19 cellular contexts compared by ENCODE assay signal in the genomic region with DNA sequence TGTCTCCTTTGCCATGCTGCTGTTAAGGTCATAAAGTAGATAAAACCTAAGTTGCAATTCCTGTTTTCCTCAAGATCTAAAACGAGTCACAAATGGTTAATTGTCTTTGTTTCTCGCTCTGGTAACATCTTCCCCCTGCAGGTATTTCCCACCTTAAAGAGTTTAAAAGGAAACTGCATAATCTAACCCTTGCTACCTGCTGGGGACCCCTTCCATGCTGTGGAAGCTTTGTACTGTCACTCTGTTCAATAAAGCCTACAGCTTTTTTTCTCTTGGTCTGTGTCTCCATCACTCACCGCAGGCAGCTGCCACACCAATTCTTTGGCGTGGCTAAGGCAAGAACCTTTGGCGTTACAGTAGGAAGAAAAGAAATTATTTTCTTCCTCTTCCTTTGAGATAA.
DNase-seq lines count a peak whose midpoint lies in the region; ATAC-seq and TF ChIP-seq lines count a peak whose summit lies in the region.
"Had no signal": no experiment of that assay in that cellular context is flagged by ENCODE, and none has a peak within 500 bp of the region (broad histone marks: within the 10 kb centered on the region; RNA-seq: fewer than 3 reads in every experiment).

No MANE protein-coding gene starts in this region.

- H3K9ac ChIP-seq in trophoblast cell (ENCODE audit: low read length): no peak overlapping the region
- H3K9ac ChIP-seq: parathyroid adenoma had no signal

- H3K4me3 Mint-ChIP-seq in HFFc6: peak overlapping the region; percentile 76

- no peak overlapping the region for H2BK5ac ChIP-seq in trophoblast cell (ENCODE audit: low read depth, low read length, poor library complexity)

- H3K18ac ChIP-seq in trophoblast cell (ENCODE audit: low read length): no peak overlapping the region

- DNase-seq in HFFc6 (no peak), foreskin keratinocyte (peak in 1 of 2 donors; percentile 37), trophoblast cell (no peak), iPS-NIHi7 (ENCODE audit: extremely low spot score) (no peak), Ammon's horn (ENCODE audit: low spot score) (no peak)
- DNase-seq in stimulated activated CD4-positive, alpha-beta T cell treated with anti-CD3 and anti-CD28 coated beads, Interleukin-15, amount 100 ng/mL, for 24 hours: no peak
- no peak for DNase-seq in stimulated activated CD4-positive, alpha-beta T cell treated with anti-CD3 and anti-CD28 coated beads, Interleukin-4, amount 100 ng/mL, for 1 hour
- DNase-seq: DND-41; effector memory CD4-positive, alpha-beta T cell; kidney; NCI-H1436; NCI-H446 treated with DMSO at 0.1 percent for 48 hours; spleen; stomach had no signal

- no peaks in the 10 kb centered on the region for H3K9me3 Mint-ChIP-seq in HFFc6

- H2AK5ac ChIP-seq in trophoblast cell (ENCODE audit: low read length): no peak overlapping the region

- H3K27me3 ChIP-seq in foreskin keratinocyte: no peaks in the 10 kb centered on the region
- H3K27me3 ChIP-seq in trophoblast cell (ENCODE audit: insufficient read depth, low read length): no peaks in the 10 kb centered on the region
- H3K27me3 ChIP-seq: spleen, stomach had no signal

- H3K4me3 ChIP-seq in trophoblast cell (ENCODE audit: low read depth, low read length): no peak overlapping the region
- H3K4me3 ChIP-seq: GM12878, K562, spleen, stomach had no signal

- H3K14ac ChIP-seq in trophoblast cell (ENCODE audit: low read length): no peak overlapping the region

- H3K4ac ChIP-seq in trophoblast cell (ENCODE audit: low read depth, low read length): no peak overlapping the region

- H4K91ac ChIP-seq in trophoblast cell (ENCODE audit: low read depth, low read length): no peak overlapping the region

- no peak overlapping the region for H2BK12ac ChIP-seq in trophoblast cell (ENCODE audit: low read length)

- no peak overlapping the region for H3K23ac ChIP-seq in trophoblast cell (ENCODE audit: low read length)

- ATAC-seq in SK-N-SH treated with all-trans-retinoic acid at 6 μM for 48 hours (peak; percentile 27), foreskin keratinocyte (peak; percentile 2)
- ATAC-seq: GM12878, K562 had no signal

- no peaks in the 10 kb centered on the region for H3K79me2 ChIP-seq in trophoblast cell (ENCODE audit: control insufficient read depth, insufficient read depth, low read length, poor library complexity)
- H3K79me2 ChIP-seq: parathyroid adenoma had no signal

- WGBS in trophoblast cell (ENCODE audit: extremely low coverage, insufficient coverage, insufficient read length): no CpG with 5 or more reads among the region's 5 CpGs

- H3K4me2 ChIP-seq in trophoblast cell (ENCODE audit: low read length): peak overlapping the region; percentile 30

- no peaks in the 10 kb centered on the region for H3K36me3 ChIP-seq in trophoblast cell (ENCODE audit: control insufficient read depth in 1 of 2, insufficient read depth in 2 of 2, low read length in 2 of 2)
- H3K36me3 ChIP-seq: spleen, stomach had no signal

- peak overlapping the region; percentile 93 for H3K27ac Mint-ChIP-seq in HFFc6

- H4K12ac ChIP-seq in trophoblast cell (ENCODE audit: low read depth, low read length): no peak overlapping the region

- H3K4me1 Mint-ChIP-seq in HFFc6 (ENCODE audit: low read depth): peaks cover 57% of the 10 kb centered on the region

- peak overlapping the region; percentile 88 for H3K27ac ChIP-seq in foreskin keratinocyte
- peak overlapping the region; percentile 70 for H3K27ac ChIP-seq in trophoblast cell (ENCODE audit: low read depth, low read length)
- H3K27ac ChIP-seq: C4-2B, parathyroid adenoma, spleen, stomach had no signal

- no peak overlapping the region for H2BK120ac ChIP-seq in trophoblast cell (ENCODE audit: insufficient read depth, low read length, poor library complexity)

- H3K4me1 ChIP-seq in foreskin keratinocyte (peaks cover 44% of the 10 kb centered on the region), trophoblast cell (ENCODE audit: control insufficient read depth in 1 of 2, insufficient read depth in 2 of 2, low read length in 2 of 2) (peaks cover 0 to 7% of the 10 kb centered on the region in 2 experiments)
- H3K4me1 ChIP-seq: parathyroid adenoma, spleen had no signal

- peaks cover 2% of the 10 kb centered on the region; the same call in 1 of the 2 replicates for H3K27me3 Mint-ChIP-seq in HFFc6 (ENCODE audit: insufficient read depth)

- no peak overlapping the region for H4K8ac ChIP-seq in trophoblast cell (ENCODE audit: low read depth, low read length)

- no peaks in the 10 kb centered on the region; the same call in 1 of the 2 replicates for H3K36me3 Mint-ChIP-seq in HFFc6 (ENCODE audit: low read depth)

- no peak overlapping the region for H2AFZ ChIP-seq in trophoblast cell (ENCODE audit: insufficient read depth, low read length, poor library complexity)
- H2AFZ ChIP-seq: parathyroid adenoma had no signal

- no peak for TF ChIP-seq CTCF in HFFc6 (IDR thresholded peaks at IDR 0.05)
- no peak for TF ChIP-seq CTCF in foreskin keratinocyte (conservative IDR thresholded peaks at IDR 0.05)

- no peaks in the 10 kb centered on the region for H3K9me3 ChIP-seq in trophoblast cell (ENCODE audit: insufficient read depth, low read depth, low read length)
- H3K9me3 ChIP-seq: spleen, stomach had no signal

- H3K79me1 ChIP-seq in trophoblast cell (ENCODE audit: low read length): peaks cover 2% of the 10 kb centered on the region

TF ChIP-seq in SK-N-SH treated with all-trans-retinoic acid at 6 μM for 48 hours, 23 proteins besides CTCF, POLR2A, EP300 and RAD21:
- TF ChIP-seq, protein P1, sequence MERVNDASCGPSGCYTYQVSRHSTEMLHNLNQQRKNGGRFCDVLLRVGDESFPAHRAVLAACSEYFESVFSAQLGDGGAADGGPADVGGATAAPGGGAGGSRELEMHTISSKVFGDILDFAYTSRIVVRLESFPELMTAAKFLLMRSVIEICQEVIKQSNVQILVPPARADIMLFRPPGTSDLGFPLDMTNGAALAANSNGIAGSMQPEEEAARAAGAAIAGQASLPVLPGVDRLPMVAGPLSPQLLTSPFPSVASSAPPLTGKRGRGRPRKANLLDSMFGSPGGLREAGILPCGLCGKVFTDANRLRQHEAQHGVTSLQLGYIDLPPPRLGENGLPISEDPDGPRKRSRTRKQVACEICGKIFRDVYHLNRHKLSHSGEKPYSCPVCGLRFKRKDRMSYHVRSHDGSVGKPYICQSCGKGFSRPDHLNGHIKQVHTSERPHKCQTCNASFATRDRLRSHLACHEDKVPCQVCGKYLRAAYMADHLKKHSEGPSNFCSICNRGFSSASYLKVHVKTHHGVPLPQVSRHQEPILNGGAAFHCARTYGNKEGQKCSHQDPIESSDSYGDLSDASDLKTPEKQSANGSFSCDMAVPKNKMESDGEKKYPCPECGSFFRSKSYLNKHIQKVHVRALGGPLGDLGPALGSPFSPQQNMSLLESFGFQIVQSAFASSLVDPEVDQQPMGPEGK (CRISPR knock-in tag; IDR thresholded peaks at IDR 0.05; ENCODE audit: borderline replicate concordance): no peak
- no peak for TF ChIP-seq SNAI2 (CRISPR knock-in tag; IDR thresholded peaks at IDR 0.05)
- TF ChIP-seq ZNF8 (CRISPR knock-in tag; IDR thresholded peaks at IDR 0.05): no peak
- no peak for TF ChIP-seq ESRRG (CRISPR knock-in tag; IDR thresholded peaks at IDR 0.05)
- no peak for TF ChIP-seq CSRNP3 (CRISPR knock-in tag; IDR thresholded peaks at IDR 0.05)
- TF ChIP-seq PPARA (CRISPR knock-in tag; IDR thresholded peaks at IDR 0.05; ENCODE audit: borderline replicate concordance): no peak
- TF ChIP-seq ISL1 (CRISPR knock-in tag; IDR thresholded peaks at IDR 0.05): no peak
- TF ChIP-seq, protein P2, sequence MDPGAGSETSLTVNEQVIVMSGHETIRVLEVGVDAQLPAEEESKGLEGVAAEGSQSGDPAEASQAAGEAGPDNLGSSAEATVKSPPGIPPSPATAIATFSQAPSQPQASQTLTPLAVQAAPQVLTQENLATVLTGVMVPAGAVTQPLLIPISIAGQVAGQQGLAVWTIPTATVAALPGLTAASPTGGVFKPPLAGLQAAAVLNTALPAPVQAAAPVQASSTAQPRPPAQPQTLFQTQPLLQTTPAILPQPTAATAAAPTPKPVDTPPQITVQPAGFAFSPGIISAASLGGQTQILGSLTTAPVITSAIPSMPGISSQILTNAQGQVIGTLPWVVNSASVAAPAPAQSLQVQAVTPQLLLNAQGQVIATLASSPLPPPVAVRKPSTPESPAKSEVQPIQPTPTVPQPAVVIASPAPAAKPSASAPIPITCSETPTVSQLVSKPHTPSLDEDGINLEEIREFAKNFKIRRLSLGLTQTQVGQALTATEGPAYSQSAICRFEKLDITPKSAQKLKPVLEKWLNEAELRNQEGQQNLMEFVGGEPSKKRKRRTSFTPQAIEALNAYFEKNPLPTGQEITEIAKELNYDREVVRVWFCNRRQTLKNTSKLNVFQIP (CRISPR knock-in tag; IDR thresholded peaks at IDR 0.05; ENCODE audit: borderline replicate concordance, low read depth): no peak
- TF ChIP-seq OSR1 (CRISPR knock-in tag; IDR thresholded peaks at IDR 0.05): no peak
- no peak for TF ChIP-seq ZFP30 (CRISPR knock-in tag; IDR thresholded peaks at IDR 0.05)
- no peak for TF ChIP-seq ZNF565 (CRISPR knock-in tag; conservative IDR thresholded peaks at IDR 0.05; ENCODE audit: low read depth)
- TF ChIP-seq BACH2 (CRISPR knock-in tag; IDR thresholded peaks at IDR 0.05; ENCODE audit: borderline replicate concordance): no peak
- TF ChIP-seq, protein P3, sequence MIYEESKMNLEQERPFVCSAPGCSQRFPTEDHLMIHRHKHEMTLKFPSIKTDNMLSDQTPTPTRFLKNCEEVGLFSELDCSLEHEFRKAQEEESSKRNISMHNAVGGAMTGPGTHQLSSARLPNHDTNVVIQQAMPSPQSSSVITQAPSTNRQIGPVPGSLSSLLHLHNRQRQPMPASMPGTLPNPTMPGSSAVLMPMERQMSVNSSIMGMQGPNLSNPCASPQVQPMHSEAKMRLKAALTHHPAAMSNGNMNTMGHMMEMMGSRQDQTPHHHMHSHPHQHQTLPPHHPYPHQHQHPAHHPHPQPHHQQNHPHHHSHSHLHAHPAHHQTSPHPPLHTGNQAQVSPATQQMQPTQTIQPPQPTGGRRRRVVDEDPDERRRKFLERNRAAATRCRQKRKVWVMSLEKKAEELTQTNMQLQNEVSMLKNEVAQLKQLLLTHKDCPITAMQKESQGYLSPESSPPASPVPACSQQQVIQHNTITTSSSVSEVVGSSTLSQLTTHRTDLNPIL (CRISPR knock-in tag; IDR thresholded peaks at IDR 0.05; ENCODE audit: low read depth): no peak
